ENCODE assay signal across 8 cellular contexts in genomic region chr2:101697794-101698418, GRCh38. TPM values are rescaled to one million over a fixed set of nuclear protein-coding genes. Genes with fewer than 3 reads are reported as not detected.
A peak's percentile ranks its signal among the peaks of the same experiment; 100 is the strongest.
DNase-seq lines count a peak whose midpoint lies in the region; ATAC-seq and TF ChIP-seq lines count a peak whose summit lies in the region.

No MANE protein-coding gene starts in this region.

- peaks cover 2 to 6% (median 6%) of the 10 kb centered on the region in 3 donors for H3K27me3 Mint-ChIP-seq in immature natural killer cell (ENCODE audit: low read depth in 3 of 3)

- 0 to 1% (median 0%) methylated on average over 62 to 92 of the region's 92 CpGs for WGBS in adipose tissue, 3 donors
- WGBS in stomach, 5 donors: 0 to 1% (median 1%) methylated on average over 15 to 92 of the region's 92 CpGs

- no peak overlapping the region for H3K27ac Mint-ChIP-seq in immature natural killer cell

- intact Hi-C loops in stomach (cut with DNase I; ENCODE audit: low total_unique reads): loop anchor here (10.0 kb wide), 1 partner anchor 127 kb away; no protein-coding TSS in a partner anchor

- no peak for TF ChIP-seq EP300 in stomach (IDR thresholded peaks at IDR 0.05)

- peak overlapping the region; percentile 60 to 80 (median 65) for H3K4me3 Mint-ChIP-seq in immature natural killer cell

- peak overlapping the region; percentile 100 for H3K9ac ChIP-seq in BLaER1

- H3K36me3 Mint-ChIP-seq in immature natural killer cell: no peaks in the 10 kb centered on the region

- peaks cover 47% of the 10 kb centered on the region for H4K20me1 ChIP-seq in BLaER1

- H3K4me1 ChIP-seq in BLaER1 (peaks cover 40% of the 10 kb centered on the region), stomach (peaks cover 15 to 50% (median 30%) of the 10 kb centered on the region in 4 donors)

- H3K4me2 ChIP-seq in BLaER1: peak overlapping the region; percentile 94

- H3K4me3 ChIP-seq in BLaER1: peak overlapping the region; percentile 95
- H3K4me3 ChIP-seq in Jurkat, Clone E6-1 (ENCODE audit: low read length): peak overlapping the region; percentile 91
- H3K4me3 ChIP-seq in stomach: peak overlapping the region; percentile 55 to 78 (median 70)

- H3K9me3 Mint-ChIP-seq in immature natural killer cell: peaks cover 0 to 2% (median 0%) of the 10 kb centered on the region in 6 donors

- H3K27me3 ChIP-seq in BLaER1 (no peaks in the 10 kb centered on the region), stomach (no peaks in the 10 kb centered on the region)

- no peak for TF ChIP-seq CTCF in stomach (IDR thresholded peaks at IDR 0.05)

- peaks cover 16% of the 10 kb centered on the region; the same call in 1 of the 2 replicates for H3K9me3 ChIP-seq in BLaER1
- H3K9me3 ChIP-seq in stomach: no peaks in the 10 kb centered on the region

- ATAC-seq in GM19372 (IDR thresholded peaks at IDR 0.05; ENCODE audit: low read depth, unreplicated experiment) (peak; percentile 39), HG03280 (IDR thresholded peaks at IDR 0.05; ENCODE audit: unreplicated experiment) (no peak)

- H3K36me3 ChIP-seq in BLaER1 (peaks cover 18% of the 10 kb centered on the region), stomach (peaks cover 0 to 3% (median 0%) of the 10 kb centered on the region in 4 donors)

- TF ChIP-seq POLR2A in stomach (IDR thresholded peaks at IDR 0.05): no peak

- DNase-seq in Jurkat, Clone E6-1 (ENCODE audit: low read depth, low spot score): no peak
- DNase-seq in immature natural killer cell (peak in 1 of 3 donors; percentile 30), stomach (no peak), putamen (ENCODE audit: low spot score) (no peak)

- H3K4me1 Mint-ChIP-seq in immature natural killer cell: peaks cover 11 to 21% of the 10 kb centered on the region in 2 donors

- H3K27ac ChIP-seq in BLaER1 (peak overlapping the region; percentile 100), adipose tissue (ENCODE audit: low read depth, low read length) (peak overlapping the region; percentile 49), stomach (peak overlapping the region; percentile 75 to 92 (median 86))

RNA-seq across cellular contexts. Expression of gene MAP4K4, which starts 0.4 kb away (rescaled TPM):
- 143 TPM for polyA plus RNA-seq in Jurkat, Clone E6-1 (2012; ENCODE audit: insufficient read depth, insufficient read length)
- 10 to 100 TPM in 2 of 3 donors, 1 to 10 TPM in 1; 7.9 to 63.7 (median 34.8) TPM for polyA plus RNA-seq in adipose tissue
- 1 to 10 TPM; 2.1 to 4.6 (median 3.4) TPM for polyA plus RNA-seq in immature natural killer cell
- 10 to 100 TPM; 15.6 to 71.6 (median 29.0) TPM for total RNA-seq in stomach
- polyA plus RNA-seq in stomach: 10 to 100 TPM in 2 of 3 donors, 1 to 10 TPM in 1; 9.6 to 41.8 (median 18.6) TPM

Comparison
In these comparisons a context has a peak if more than half of its experiments do, and no peak if none do; other contexts are left out.
1. H3K27ac ChIP-seq: peak in every context shown above with its lines; median percentile 100 in BLaER1; 86 in stomach; 49 in adipose tissue.